8 cellular contexts compared by ENCODE assay signal in the genomic region with DNA sequence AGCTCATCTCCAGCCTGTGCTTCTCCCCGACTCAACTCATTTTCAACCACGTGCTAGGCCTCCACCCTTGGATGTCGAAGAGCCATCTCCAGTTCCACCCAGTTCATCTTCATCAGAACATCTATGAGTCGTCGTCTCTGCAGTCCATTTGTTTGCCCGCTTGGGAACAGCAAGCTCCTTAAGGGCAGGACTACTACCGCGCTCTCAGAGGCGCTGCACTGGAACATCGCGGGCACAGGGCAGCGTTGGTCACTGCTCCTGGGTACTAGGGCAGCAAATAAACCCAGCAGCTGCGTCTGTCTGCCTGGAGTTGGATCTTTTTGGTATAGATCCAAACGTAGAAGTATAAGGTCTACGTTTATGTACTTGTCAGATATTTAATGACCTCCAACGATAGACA. TPM values are rescaled to one million over a fixed set of nuclear protein-coding genes. Genes with fewer than 3 reads are reported as not detected.
DNase-seq lines count a peak whose midpoint lies in the region; ATAC-seq lines count a peak whose summit lies in the region.

No MANE protein-coding gene starts in this region.

- intact Hi-C loops in Right ventricle myocardium inferior (cut with DNase I) (no loop called here), cardiac septum (cut with DNase I) (no loop called here), left cardiac atrium (cut with DNase I) (no loop called here)

- H3K9me3 Mint-ChIP-seq in activated naive CD8-positive, alpha-beta T cell treated with anti-CD3 and anti-CD28 coated beads for 36 hours = peaks cover 5% of the 10 kb centered on the region

- H3K4me3 Mint-ChIP-seq in activated naive CD8-positive, alpha-beta T cell treated with anti-CD3 and anti-CD28 coated beads for 36 hours = peak overlapping the region; percentile 77

- ATAC-seq in Right ventricle myocardium inferior (peak; percentile 11), left cardiac atrium (peak; percentile 5 to 46), HG03097 (IDR thresholded peaks at IDR 0.05; ENCODE audit: low FRiP score, unreplicated experiment) (no peak)

- DNase-seq in Right ventricle myocardium inferior (ENCODE audit: missing footprints) (no peak), cardiac septum (ENCODE audit: low spot score) (no peak), left cardiac atrium (peak; percentile 29), skeletal muscle cell (ENCODE audit: low read depth) (no peak), NCI-H128 (lab: John Stamatoyannopoulos, UW; ENCODE audit: unreplicated experiment) (no peak), DMS53 treated with DMSO at 0.1 percent for 48 hours (lab: John Stamatoyannopoulos, UW; ENCODE audit: unreplicated experiment) (no peak)
- no peak for DNase-seq in activated naive CD8-positive, alpha-beta T cell treated with anti-CD3 and anti-CD28 coated beads for 36 hours

- peak overlapping the region; percentile 73 for H3K4me3 ChIP-seq in skeletal muscle cell (ENCODE audit: low read depth, low read length)

- peaks cover 34% of the 10 kb centered on the region for H3K4me1 Mint-ChIP-seq in activated naive CD8-positive, alpha-beta T cell treated with anti-CD3 and anti-CD28 coated beads for 36 hours

- peak overlapping the region; percentile 87 for H3K27ac Mint-ChIP-seq in activated naive CD8-positive, alpha-beta T cell treated with anti-CD3 and anti-CD28 coated beads for 36 hours

- H3K36me3 Mint-ChIP-seq in activated naive CD8-positive, alpha-beta T cell treated with anti-CD3 and anti-CD28 coated beads for 36 hours = peaks cover 13% of the 10 kb centered on the region

- no peaks in the 10 kb centered on the region for H3K27me3 Mint-ChIP-seq in activated naive CD8-positive, alpha-beta T cell treated with anti-CD3 and anti-CD28 coated beads for 36 hours

RNA-seq across cellular contexts. Expression of gene PRDM2, which starts 0.5 kb away (rescaled TPM):
- total RNA-seq in Right ventricle myocardium inferior = 33.7 TPM
- total RNA-seq in cardiac septum = 44.5 TPM
- 10 to 100 TPM; 47.3 to 57.5 TPM for total RNA-seq in activated naive CD8-positive, alpha-beta T cell treated with anti-CD3 and anti-CD28 coated beads for 36 hours
- total RNA-seq in left cardiac atrium = 10 to 100 TPM; 29.9 to 36.3 TPM
